9 cellular contexts compared by ENCODE assay signal in genomic region chr14:92459479-92460421, GRCh38. TPM values are rescaled to one million over a fixed set of nuclear protein-coding genes. Genes with fewer than 3 reads are reported as not detected.
DNase-seq lines count a peak whose midpoint lies in the region; ATAC-seq and TF ChIP-seq lines count a peak whose summit lies in the region.
"Had no signal": no experiment of that assay in that cellular context is flagged by ENCODE, and none has a peak within 500 bp of the region (broad histone marks: within the 10 kb centered on the region; RNA-seq: fewer than 3 reads in every experiment).

No MANE protein-coding gene starts in this region.

- peak overlapping the region; percentile 40 for H3K27ac Mint-ChIP-seq in stimulated activated naive CD8-positive, alpha-beta T cell treated with anti-CD3 and anti-CD28 coated beads, Interleukin-15, Interleukin-2, amounts not matched to agents 100 ng/mL and 50 ng/mL, for 24 hours
- H3K27ac Mint-ChIP-seq in stimulated activated naive CD8-positive, alpha-beta T cell treated with anti-CD3 and anti-CD28 coated beads, Interleukin-15, amount 100 ng/mL, for 72 hours, result peak overlapping the region in 1 of 2 donors; percentile 64
- H3K27ac Mint-ChIP-seq in natural killer cell, result peak overlapping the region; percentile 85 to 91

- no peak overlapping the region for H3K4me3 Mint-ChIP-seq in stimulated activated naive CD8-positive, alpha-beta T cell treated with anti-CD3 and anti-CD28 coated beads, Interleukin-15, Interleukin-2, amounts not matched to agents 100 ng/mL and 50 ng/mL, for 24 hours
- peak overlapping the region in 1 of 2 donors; percentile 50 for H3K4me3 Mint-ChIP-seq in stimulated activated naive CD8-positive, alpha-beta T cell treated with anti-CD3 and anti-CD28 coated beads, Interleukin-15, amount 100 ng/mL, for 72 hours
- H3K4me3 Mint-ChIP-seq in natural killer cell, result peak overlapping the region; percentile 52

- no peaks in the 10 kb centered on the region for H3K36me3 Mint-ChIP-seq in stimulated activated naive CD8-positive, alpha-beta T cell treated with anti-CD3 and anti-CD28 coated beads, Interleukin-15, Interleukin-2, amounts not matched to agents 100 ng/mL and 50 ng/mL, for 24 hours (ENCODE audit: low read depth)
- H3K36me3 Mint-ChIP-seq in natural killer cell, result no peaks in the 10 kb centered on the region

- peaks cover 4% of the 10 kb centered on the region for H3K27me3 Mint-ChIP-seq in stimulated activated naive CD8-positive, alpha-beta T cell treated with anti-CD3 and anti-CD28 coated beads, Interleukin-15, Interleukin-2, amounts not matched to agents 100 ng/mL and 50 ng/mL, for 24 hours
- H3K27me3 Mint-ChIP-seq in stimulated activated naive CD8-positive, alpha-beta T cell treated with anti-CD3 and anti-CD28 coated beads, Interleukin-15, amount 100 ng/mL, for 72 hours, result no peaks in the 10 kb centered on the region
- H3K27me3 Mint-ChIP-seq in natural killer cell (ENCODE audit: low read depth in 2 of 2), result no peaks in the 10 kb centered on the region

- no peak for DNase-seq in stimulated activated naive CD8-positive, alpha-beta T cell treated with anti-CD3 and anti-CD28 coated beads, Interleukin-15, amount 100 ng/mL, for 72 hours
- no peak for DNase-seq in epithelial cell of esophagus (ENCODE audit: low read depth)
- no peak for DNase-seq in natural killer cell
- no peak for DNase-seq in EL
- DNase-seq: NCI-H1092 had no signal

- no peak overlapping the region for H3K4me3 ChIP-seq in epithelial cell of esophagus (ENCODE audit: low read length)

- peak; percentile 4 for TF ChIP-seq CTCF in epithelial cell of esophagus (IDR thresholded peaks at IDR 0.05; ENCODE audit: insufficient read depth, low read depth, low read length, missing control alignments)
- no peak for TF ChIP-seq CTCF in natural killer cell (IDR thresholded peaks at IDR 0.05)

- H3K4me1 Mint-ChIP-seq in stimulated activated naive CD8-positive, alpha-beta T cell treated with anti-CD3 and anti-CD28 coated beads, Interleukin-15, Interleukin-2, amounts not matched to agents 100 ng/mL and 50 ng/mL, for 24 hours (ENCODE audit: low read depth), result peaks cover 32% of the 10 kb centered on the region
- peaks cover 54% of the 10 kb centered on the region for H3K4me1 Mint-ChIP-seq in stimulated activated naive CD8-positive, alpha-beta T cell treated with anti-CD3 and anti-CD28 coated beads, Interleukin-15, amount 100 ng/mL, for 72 hours
- peaks cover 21 to 47% of the 10 kb centered on the region in 2 donors for H3K4me1 Mint-ChIP-seq in natural killer cell

- intact Hi-C loops in natural killer cell (cut with micrococcal nuclease), result loop anchor here (2.0 to 10.0 kb wide), 3 partner anchors 58 to 225 kb away; no protein-coding TSS in a partner anchor

- no peaks in the 10 kb centered on the region for H3K9me3 Mint-ChIP-seq in stimulated activated naive CD8-positive, alpha-beta T cell treated with anti-CD3 and anti-CD28 coated beads, Interleukin-15, Interleukin-2, amounts not matched to agents 100 ng/mL and 50 ng/mL, for 24 hours
- H3K9me3 Mint-ChIP-seq in stimulated activated naive CD8-positive, alpha-beta T cell treated with anti-CD3 and anti-CD28 coated beads, Interleukin-15, amount 100 ng/mL, for 72 hours, result no peaks in the 10 kb centered on the region
- H3K9me3 Mint-ChIP-seq in natural killer cell, result no peaks in the 10 kb centered on the region

- no peak for ATAC-seq in stimulated activated naive CD8-positive, alpha-beta T cell treated with anti-CD3 and anti-CD28 coated beads, Interleukin-15, amount 100 ng/mL, for 72 hours
- ATAC-seq in natural killer cell (no peak), HG03097 (IDR thresholded peaks at IDR 0.05; ENCODE audit: low FRiP score, unreplicated experiment) (no peak), GM18511 (IDR thresholded peaks at IDR 0.05; ENCODE audit: unreplicated experiment) (no peak), HG02642 (IDR thresholded peaks at IDR 0.05; ENCODE audit: poor library complexity, unreplicated experiment) (no peak)

RNA-seq across cellular contexts. Expression of gene RIN3, which starts 53.8 kb away (rescaled TPM):
- total RNA-seq in natural killer cell, result 100 to 1,000 TPM; 248 to 289 (median 282) TPM
